Comparison of ENCODE assay signal across 16 cellular contexts in the genomic region with DNA sequence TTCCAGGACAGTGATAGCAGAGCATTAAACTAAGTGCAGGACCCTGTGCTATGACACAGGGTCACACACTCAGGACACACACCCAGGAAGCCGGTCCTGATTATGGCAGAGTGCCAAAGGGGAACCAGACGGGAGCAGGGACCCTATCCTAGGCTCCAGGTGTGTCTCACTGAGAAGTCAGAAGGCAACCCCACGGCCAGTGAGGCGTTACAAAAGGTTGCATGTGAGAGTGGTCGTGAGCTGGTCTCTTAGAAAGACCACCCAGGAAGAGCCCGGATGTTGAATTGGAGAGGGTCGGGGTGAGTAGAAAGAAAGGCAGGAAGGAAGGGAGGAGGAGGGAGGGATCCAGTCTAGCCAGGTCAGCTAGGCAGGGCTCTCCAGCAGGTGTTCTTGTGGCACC. TPM values are rescaled to one million over a fixed set of nuclear protein-coding genes. Genes with fewer than 3 reads are reported as not detected.
"Had no signal": no experiment of that assay in that cellular context is flagged by ENCODE, and none has a peak within 500 bp of the region (broad histone marks: within the 10 kb centered on the region; RNA-seq: fewer than 3 reads in every experiment).

No MANE protein-coding gene starts in this region.

- H3K9me3 Mint-ChIP-seq: activated T-helper 2 cell treated with anti-CD3 and anti-CD28 coated beads, Interferon-gamma antibody, Interleukin-2, Interleukin-4, amounts not matched to agents 10 μg/mL and 5 μg/mL and 100 μg/mL, durations not matched to agents 14 hours and 24 hours and 36 hours; neural crest cell had no signal

- H3K4me3 Mint-ChIP-seq: activated CD4-positive, alpha-beta T cell treated with anti-CD3 and anti-CD28 coated beads for 36 hours; neural crest cell had no signal

- H3K4me3 ChIP-seq: adrenal gland, coronary artery, hepatocyte, smooth muscle cell, thyroid gland, uterus had no signal

- DNase-seq: activated CD4-positive, alpha-beta T cell treated with anti-CD3 and anti-CD28 coated beads for 36 hours; activated naive CD4-positive, alpha-beta T cell treated with anti-CD3 and anti-CD28 coated beads, Interleukin-2, amount 50 U/mL, for 16 hours; activated T-cell treated with anti-CD3 and anti-CD28 coated beads for 4 hours; central memory CD4-positive, alpha-beta T cell; effector CD8-positive, alpha-beta T cell; T1000; thyroid gland; uterus had no signal

- H3K27ac Mint-ChIP-seq: activated CD4-positive, alpha-beta T cell treated with anti-CD3 and anti-CD28 coated beads for 36 hours; activated T-helper 2 cell treated with anti-CD3 and anti-CD28 coated beads, Interferon-gamma antibody, Interleukin-2, Interleukin-4, amounts not matched to agents 10 μg/mL and 5 μg/mL and 100 μg/mL, durations not matched to agents 14 hours and 24 hours and 36 hours had no signal

- H3K4me2 ChIP-seq: hepatocyte, smooth muscle cell had no signal

- H3K79me2 ChIP-seq: hepatocyte, parathyroid adenoma had no signal

- H3K27ac ChIP-seq: adrenal gland, coronary artery, epithelial cell of prostate, hepatocyte, parathyroid adenoma, thyroid gland, uterus had no signal

- H3K36me3 ChIP-seq: adrenal gland, thyroid gland, uterus had no signal

- H3K9ac ChIP-seq: parathyroid adenoma had no signal

- H3K27me3 ChIP-seq: adrenal gland, hepatocyte, thyroid gland, uterus had no signal

- H3K27me3 Mint-ChIP-seq: activated CD4-positive, alpha-beta T cell treated with anti-CD3 and anti-CD28 coated beads for 36 hours had no signal

- H3K4me1 Mint-ChIP-seq: activated CD4-positive, alpha-beta T cell treated with anti-CD3 and anti-CD28 coated beads for 36 hours had no signal

- H3K4me1 ChIP-seq: adrenal gland, parathyroid adenoma, uterus had no signal

- ATAC-seq: activated CD4-positive, alpha-beta T cell treated with anti-CD3 and anti-CD28 coated beads for 36 hours had no signal

RNA-seq across cellular contexts. Expression of gene FRMPD2, which starts 31.0 kb away (rescaled TPM):
- total RNA-seq: activated CD4-positive, alpha-beta T cell treated with anti-CD3 and anti-CD28 coated beads for 36 hours; smooth muscle cell had no signal
- polyA plus RNA-seq: adrenal gland had no signal
